In genomic region chr5:3325811-3326568, GRCh38 we compare ENCODE assay signal across 22 cellular contexts.
DNase-seq lines count a peak whose midpoint lies in the region; ATAC-seq and TF ChIP-seq lines count a peak whose summit lies in the region.
"Had no signal": no experiment of that assay in that cellular context is flagged by ENCODE, and none has a peak within 500 bp of the region (broad histone marks: within the 10 kb centered on the region; RNA-seq: fewer than 3 reads in every experiment).

No MANE protein-coding gene starts in this region.

- H3K27ac ChIP-seq in SK-N-MC (peak overlapping the region; percentile 97), hepatocyte (peak overlapping the region; percentile 56), smooth muscle cell (ENCODE audit: low read depth) (peak overlapping the region; percentile 7), adrenal gland (no peak overlapping the region), ascending aorta (no peak overlapping the region)
- H3K27ac ChIP-seq: coronary artery, esophagus squamous epithelium had no signal

- H3K9me3 ChIP-seq in SK-N-MC (ENCODE audit: low read depth, low read length) (no peaks in the 10 kb centered on the region), hepatocyte (ENCODE audit: low read depth) (no peaks in the 10 kb centered on the region), smooth muscle cell (replicated peaks; ENCODE audit: low read depth) (no peaks in the 10 kb centered on the region), adrenal gland (replicated peaks in 1 of 3) (no peaks in the 10 kb centered on the region), ascending aorta (no peaks in the 10 kb centered on the region)
- H3K9me3 ChIP-seq: esophagus squamous epithelium had no signal

- peak overlapping the region; percentile 64 for H3K4me3 ChIP-seq in SK-N-MC
- H3K4me3 ChIP-seq in hepatocyte = no peak overlapping the region
- no peak overlapping the region for H3K4me3 ChIP-seq in smooth muscle cell
- H3K4me3 ChIP-seq in adrenal gland = no peak overlapping the region
- no peak overlapping the region for H3K4me3 ChIP-seq in ascending aorta
- H3K4me3 ChIP-seq: coronary artery, esophagus squamous epithelium had no signal

- H3K9me2 ChIP-seq in hepatocyte (replicated peaks; ENCODE audit: insufficient read depth) = no peaks in the 10 kb centered on the region

- no peaks in the 10 kb centered on the region for H3K36me3 ChIP-seq in SK-N-MC (ENCODE audit: insufficient read depth, low read length)
- no peaks in the 10 kb centered on the region for H3K36me3 ChIP-seq in hepatocyte (replicated peaks; ENCODE audit: insufficient read depth, low read depth)
- no peaks in the 10 kb centered on the region for H3K36me3 ChIP-seq in smooth muscle cell (ENCODE audit: low read depth)
- no peaks in the 10 kb centered on the region for H3K36me3 ChIP-seq in adrenal gland (replicated peaks in 1 of 2)
- H3K36me3 ChIP-seq in ascending aorta = no peaks in the 10 kb centered on the region
- H3K36me3 ChIP-seq: esophagus squamous epithelium had no signal

- no peak for TF ChIP-seq POLR2A in adrenal gland (IDR thresholded peaks at IDR 0.05)

- no peaks in the 10 kb centered on the region for H3K27me3 ChIP-seq in hepatocyte
- H3K27me3 ChIP-seq in smooth muscle cell (ENCODE audit: low read depth) = no peaks in the 10 kb centered on the region
- no peaks in the 10 kb centered on the region for H3K27me3 ChIP-seq in adrenal gland
- H3K27me3 ChIP-seq in ascending aorta = no peaks in the 10 kb centered on the region
- H3K27me3 ChIP-seq: esophagus squamous epithelium had no signal

- H3K4me1 ChIP-seq in hepatocyte (ENCODE audit: insufficient read depth) (peaks cover 7% of the 10 kb centered on the region), smooth muscle cell (ENCODE audit: low read depth) (no peaks in the 10 kb centered on the region), adrenal gland (replicated peaks in 1 of 2) (no peaks in the 10 kb centered on the region), ascending aorta (no peaks in the 10 kb centered on the region)

- intact Hi-C loops in adrenal gland (cut with DNase I) (no loop called here), ascending aorta (cut with DNase I) (no loop called here)

- H3F3A ChIP-seq in smooth muscle cell (ENCODE audit: low read depth) = peaks cover 7% of the 10 kb centered on the region

- H2AFZ ChIP-seq in hepatocyte = no peak overlapping the region
- H2AFZ ChIP-seq in smooth muscle cell (ENCODE audit: low read depth) = no peak overlapping the region

- no peaks in the 10 kb centered on the region for H3K79me2 ChIP-seq in hepatocyte
- no peaks in the 10 kb centered on the region for H3K79me2 ChIP-seq in smooth muscle cell (ENCODE audit: low read depth)

- DNase-seq in NCI-H1417 (lab: John Stamatoyannopoulos, UW) = peak in 2 of 3 experiments; percentile 37 to 52
- no peak for DNase-seq in NCI-H1417 treated with DMSO at 0.1 percent for 48 hours (lab: John Stamatoyannopoulos, UW)
- DNase-seq in SK-N-MC (ENCODE audit: low read depth, low spot score) = peak; percentile 57
- no peak for DNase-seq in hepatocyte (ENCODE audit: low spot score)
- DNase-seq in smooth muscle cell (lab: John Stamatoyannopoulos, UW; ENCODE audit: unreplicated experiment) = no peak
- no peak for DNase-seq in adrenal gland
- no peak for DNase-seq in ascending aorta (ENCODE audit: low spot score in 2 of 2)
- DNase-seq: activated CD4-positive, alpha-beta memory T cell treated with anti-CD3 and anti-CD28 coated beads, Interleukin-2, amount 10 ng/mL, durations not matched to agents 7 days and 5 days; activated effector memory CD4-positive, alpha-beta T cell treated with anti-CD3 and anti-CD28 coated beads, Interleukin-2, amount 50 U/mL, for 16 hours; activated naive CD8-positive, alpha-beta T cell treated with anti-CD3 and anti-CD28 coated beads, Interleukin-2, amount 50 U/mL, for 24 hours; CD8-positive, alpha-beta T cell; DMS 273 treated with DMSO at 0.1 percent for 48 hours; esophagus squamous epithelium; left ventricle myocardium superior; NCI-H146; NCI-H69; Right ventricle myocardium superior; stimulated activated CD8-positive, alpha-beta memory T cell treated with anti-CD3 and anti-CD28 coated beads, Interleukin-4, amount 100 ng/mL, for 48 hours had no signal

- WGBS in hepatocyte (ENCODE audit: low lambda C conversion rate, missing lambda C conversion rate) = 64% methylated on average over 32 of the region's 32 CpGs
- 85% methylated on average over 32 of the region's 32 CpGs for WGBS in smooth muscle cell (ENCODE audit: low lambda C conversion rate)
- 70 to 77% (median 74%) methylated on average over 31 to 32 of the region's 32 CpGs for WGBS in adrenal gland, 4 donors

- no peak for ATAC-seq in GM21723 (IDR thresholded peaks at IDR 0.05; ENCODE audit: unreplicated experiment)
- ATAC-seq: activated CD4-positive, CD25-positive, alpha-beta regulatory T cell treated with anti-CD3 and anti-CD28 coated beads, Interleukin-2, amount 50 U/mL, for 24 hours; activated naive CD8-positive, alpha-beta T cell treated with anti-CD3 and anti-CD28 coated beads, Interleukin-2, amount 50 U/mL, for 24 hours; CD8-positive, alpha-beta T cell; natural killer cell treated with Interleukin-12 subunit alpha and Interleukin-12 subunit beta and Interleukin-15 and Interleukin-18, amount 100 ng/mL, for 72 hours had no signal

- H3K9ac ChIP-seq in SK-N-MC (ENCODE audit: insufficient read length) = peak overlapping the region; percentile 59
- H3K9ac ChIP-seq in smooth muscle cell (ENCODE audit: low read depth) = no peak overlapping the region

- H3K4me2 ChIP-seq in hepatocyte (peak overlapping the region; percentile 15), smooth muscle cell (peak overlapping the region; percentile 48)

- TF ChIP-seq CTCF in hepatocyte (IDR thresholded peaks at IDR 0.05; ENCODE audit: poor library complexity) (no peak), smooth muscle cell (IDR thresholded peaks at IDR 0.05; ENCODE audit: borderline replicate concordance, insufficient read depth, poor library complexity, severe bottlenecking) (no peak), adrenal gland (IDR thresholded peaks at IDR 0.05) (no peak), ascending aorta (IDR thresholded peaks at IDR 0.05) (no peak)

- H4K20me1 ChIP-seq in hepatocyte (ENCODE audit: insufficient read depth, poor library complexity, severe bottlenecking) = no peaks in the 10 kb centered on the region
- no peaks in the 10 kb centered on the region for H4K20me1 ChIP-seq in smooth muscle cell (ENCODE audit: low read depth)

Comparison
In these comparisons a context has a peak if more than half of its experiments do, and no peak if none do; other contexts are left out.
1. DNase-seq: peak in NCI-H1417 (2 of 3) and SK-N-MC (single experiment); none in NCI-H1417 treated with DMSO at 0.1 percent for 48 hours (single experiment), hepatocyte (single experiment), smooth muscle cell (single experiment), adrenal gland (0 of 7) and ascending aorta (0 of 2).
2. H3K27ac ChIP-seq: peak in SK-N-MC (single experiment), hepatocyte (single experiment) and smooth muscle cell (single experiment); none in adrenal gland (0 of 5) and ascending aorta (0 of 2).